25 cellular contexts compared by ENCODE assay signal in the genomic region with DNA sequence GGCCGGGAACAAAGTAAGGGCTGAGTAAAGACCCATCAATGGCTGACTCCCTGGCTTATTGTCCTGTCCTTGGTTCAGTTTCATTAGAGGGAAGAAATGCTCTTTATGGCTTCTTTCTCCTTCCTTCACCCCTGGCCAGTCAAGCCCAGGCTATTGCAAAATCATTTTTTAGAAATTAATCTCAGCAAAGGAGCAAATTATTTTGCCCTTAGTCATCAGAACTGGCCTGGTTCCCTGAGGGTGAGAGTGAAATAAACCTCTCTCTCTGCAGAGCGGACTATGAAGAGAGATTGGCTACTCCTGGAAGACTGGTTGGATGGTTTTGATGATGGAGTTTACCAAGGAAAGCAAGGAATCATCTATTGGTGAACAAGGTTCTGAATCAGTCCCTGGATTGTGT. TPM values are rescaled to one million over a fixed set of nuclear protein-coding genes. Genes with fewer than 3 reads are reported as not detected.
A peak's percentile ranks its signal among the peaks of the same experiment; 100 is the strongest.
DNase-seq lines count a peak whose midpoint lies in the region; ATAC-seq, FAIRE-seq and TF ChIP-seq lines count a peak whose summit lies in the region.
"Had no signal": no experiment of that assay in that cellular context is flagged by ENCODE, and none has a peak within 500 bp of the region (broad histone marks: within the 10 kb centered on the region; RNA-seq: fewer than 3 reads in every experiment).

No MANE protein-coding gene starts in this region.

- H3K79me2 ChIP-seq in fibroblast of lung (ENCODE audit: control insufficient read depth, insufficient read depth, low read length): no peaks in the 10 kb centered on the region
- H3K79me2 ChIP-seq: hepatocyte had no signal

- no peak overlapping the region for H3K9ac ChIP-seq in fibroblast of lung (ENCODE audit: insufficient read depth, low read length)

- peak overlapping the region; percentile 46 for H3K4me2 ChIP-seq in fibroblast of lung (ENCODE audit: extremely low read depth, insufficient read depth, low read length)
- H3K4me2 ChIP-seq: hepatocyte had no signal

- no peaks in the 10 kb centered on the region for H4K20me1 ChIP-seq in fibroblast of lung (ENCODE audit: control insufficient read depth, extremely low read depth, insufficient read depth, low read length)

- H3K27me3 ChIP-seq in fibroblast of lung (ENCODE audit: control insufficient read depth, insufficient read depth, low read length): no peaks in the 10 kb centered on the region
- H3K27me3 ChIP-seq: hepatocyte, testis had no signal

- H3K36me3 ChIP-seq in fibroblast of lung (ENCODE audit: control insufficient read depth, insufficient read depth, low read length): no peaks in the 10 kb centered on the region

- TF ChIP-seq CTCF in fibroblast of lung (conservative IDR thresholded peaks at IDR 0.05 in 1 of 2, IDR thresholded peaks at IDR 0.05 in 1 of 2; ENCODE audit: low read depth in 1 of 2, low read length in 2 of 2): no peak

- FAIRE-seq in RCC 7860 (lab: Jason Lieb, UNC): no peak
- FAIRE-seq: colon, endothelial cell of umbilical vein had no signal

- DNase-seq in GM03348 (ENCODE audit: low spot score): peak; percentile 44
- DNase-seq in RCC 7860 (ENCODE audit: low spot score): peak; percentile 26
- DNase-seq in fibroblast of lung (ENCODE audit: low read depth in 2 of 2): peak; percentile 68 to 87
- DNase-seq in skeletal muscle cell (ENCODE audit: low read depth): peak; percentile 31
- no peak for DNase-seq in cerebellum (ENCODE audit: low spot score)
- DNase-seq: activated CD8-positive, alpha-beta T cell treated with anti-CD3 and anti-CD28 coated beads for 36 hours; activated naive CD8-positive, alpha-beta T cell treated with anti-CD3 and anti-CD28 coated beads, Interleukin-2, amount 50 U/mL, for 24 hours; DMS153; kidney glomerular epithelial cell; MV-4-11; NCI-H2029 treated with DMSO at 0.1 percent for 48 hours; NCI-H524 treated with DMSO at 0.1 percent for 48 hours; stimulated activated CD4-positive, alpha-beta T cell treated with anti-CD3 and anti-CD28 coated beads, Interleukin-4, amount 100 ng/mL, for 24 hours; stimulated activated CD8-positive, alpha-beta memory T cell treated with anti-CD3 and anti-CD28 coated beads, Interleukin-4, amount 100 ng/mL, for 48 hours; testis had no signal

- no peak overlapping the region for H3K27ac ChIP-seq in fibroblast of lung (ENCODE audit: insufficient read depth, low read length)
- H3K27ac ChIP-seq: C4-2B, hepatocyte, testis, VCaP had no signal

- H3K4me1 ChIP-seq in fibroblast of lung (ENCODE audit: control insufficient read depth, extremely low read depth, insufficient read depth, low read length): peaks cover 6% of the 10 kb centered on the region
- H3K4me1 ChIP-seq: testis had no signal

- H3K4me3 ChIP-seq in fibroblast of lung (replicated peaks in 1 of 4; ENCODE audit: control extremely low read depth in 1 of 4, insufficient read depth in 1 of 4, low read depth in 3 of 4, low read length in 4 of 4): no peak overlapping the region
- H3K4me3 ChIP-seq in skeletal muscle cell (ENCODE audit: low read depth, low read length): no peak overlapping the region
- H3K4me3 ChIP-seq: hepatocyte, testis had no signal

- ATAC-seq in HG02852 (IDR thresholded peaks at IDR 0.05; ENCODE audit: unreplicated experiment): no peak
- no peak for ATAC-seq in GM18519 (IDR thresholded peaks at IDR 0.05; ENCODE audit: low FRiP score, unreplicated experiment)
- ATAC-seq: activated CD8-positive, alpha-beta T cell treated with anti-CD3 and anti-CD28 coated beads for 36 hours; activated naive CD8-positive, alpha-beta T cell treated with anti-CD3 and anti-CD28 coated beads, Interleukin-2, amount 50 U/mL, for 24 hours; activated T-helper 17 cell treated with anti-CD3 and anti-CD28 coated beads, Interleukin-2, amount 50 U/mL, for 72 hours; Panc1; sciatic nerve had no signal

- no peaks in the 10 kb centered on the region for H3K9me3 ChIP-seq in fibroblast of lung (ENCODE audit: control insufficient read depth, insufficient read depth, low read depth, low read length)
- H3K9me3 ChIP-seq: testis had no signal

- H2AFZ ChIP-seq in fibroblast of lung (ENCODE audit: low read length): no peak overlapping the region
- H2AFZ ChIP-seq: hepatocyte had no signal

RNA-seq across cellular contexts. Expression of gene OXTR, which starts 52.7 kb away (rescaled TPM):
- total RNA-seq in fibroblast of lung: 0.26 and 3.6 TPM in 2 replicates
- 10.4 and 47.2 TPM in 2 replicates for polyA plus RNA-seq in fibroblast of lung
- polyA plus RNA-seq in fibroblast of lung (2012): 17.4 and 73.6 TPM in 2 replicates
- polyA minus RNA-seq in fibroblast of lung (ENCODE audit: low replicate concordance): 15.3 and 40.6 TPM in 2 replicates
- 3.2 TPM for total RNA-seq in cerebellum
